1 cellular context compared by ENCODE assay signal in genomic region chr3:182989566-182989965, GRCh38.
TF ChIP-seq lines count a peak whose summit lies in the region.

No MANE protein-coding gene starts in this region.

TF ChIP-seq in K562, 482 proteins besides CTCF, POLR2A, EP300 and RAD21:
- TF ChIP-seq, protein P1, sequence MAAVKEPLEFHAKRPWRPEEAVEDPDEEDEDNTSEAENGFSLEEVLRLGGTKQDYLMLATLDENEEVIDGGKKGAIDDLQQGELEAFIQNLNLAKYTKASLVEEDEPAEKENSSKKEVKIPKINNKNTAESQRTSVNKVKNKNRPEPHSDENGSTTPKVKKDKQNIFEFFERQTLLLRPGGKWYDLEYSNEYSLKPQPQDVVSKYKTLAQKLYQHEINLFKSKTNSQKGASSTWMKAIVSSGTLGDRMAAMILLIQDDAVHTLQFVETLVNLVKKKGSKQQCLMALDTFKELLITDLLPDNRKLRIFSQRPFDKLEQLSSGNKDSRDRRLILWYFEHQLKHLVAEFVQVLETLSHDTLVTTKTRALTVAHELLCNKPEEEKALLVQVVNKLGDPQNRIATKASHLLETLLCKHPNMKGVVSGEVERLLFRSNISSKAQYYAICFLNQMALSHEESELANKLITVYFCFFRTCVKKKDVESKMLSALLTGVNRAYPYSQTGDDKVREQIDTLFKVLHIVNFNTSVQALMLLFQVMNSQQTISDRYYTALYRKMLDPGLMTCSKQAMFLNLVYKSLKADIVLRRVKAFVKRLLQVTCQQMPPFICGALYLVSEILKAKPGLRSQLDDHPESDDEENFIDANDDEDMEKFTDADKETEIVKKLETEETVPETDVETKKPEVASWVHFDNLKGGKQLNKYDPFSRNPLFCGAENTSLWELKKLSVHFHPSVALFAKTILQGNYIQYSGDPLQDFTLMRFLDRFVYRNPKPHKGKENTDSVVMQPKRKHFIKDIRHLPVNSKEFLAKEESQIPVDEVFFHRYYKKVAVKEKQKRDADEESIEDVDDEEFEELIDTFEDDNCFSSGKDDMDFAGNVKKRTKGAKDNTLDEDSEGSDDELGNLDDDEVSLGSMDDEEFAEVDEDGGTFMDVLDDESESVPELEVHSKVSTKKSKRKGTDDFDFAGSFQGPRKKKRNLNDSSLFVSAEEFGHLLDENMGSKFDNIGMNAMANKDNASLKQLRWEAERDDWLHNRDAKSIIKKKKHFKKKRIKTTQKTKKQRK (IDR thresholded peaks at IDR 0.05; ENCODE audit: borderline replicate concordance, low read depth, low read length) = no peak
- TF ChIP-seq ATF1 (CRISPR knock-in tag; IDR thresholded peaks at IDR 0.05) (no peak), ATF1 (tag; IDR thresholded peaks at IDR 0.05) (no peak), ZNF140 (CRISPR knock-in tag; IDR thresholded peaks at IDR 0.05) (no peak), GTF2E2 (tag; IDR thresholded peaks at IDR 0.05) (no peak), HNRNPH1 (optimal IDR thresholded peaks at IDR 0.05; ENCODE audit: low read depth, low read length) (no peak), RBM17 (IDR thresholded peaks at IDR 0.05; ENCODE audit: borderline replicate concordance, low read depth, low read length) (no peak), ELF2 (CRISPR knock-in tag; IDR thresholded peaks at IDR 0.05) (no peak), ZNF584 (CRISPR knock-in tag; IDR thresholded peaks at IDR 0.05; ENCODE audit: low read depth) (no peak), JUNB (CRISPR knock-in tag; conservative IDR thresholded peaks at IDR 0.05) (no peak), PHTF2 (CRISPR knock-in tag; IDR thresholded peaks at IDR 0.05) (no peak), FUS (optimal IDR thresholded peaks at IDR 0.05; ENCODE audit: low read depth, low read length) (no peak), BHLHE40 (IDR thresholded peaks at IDR 0.05; ENCODE audit: low read length) (no peak), TAF9B (IDR thresholded peaks at IDR 0.05; ENCODE audit: partially characterized antibody) (no peak), ZNF655 (CRISPR knock-in tag; IDR thresholded peaks at IDR 0.05) (no peak), CCAR2 (IDR thresholded peaks at IDR 0.05; ENCODE audit: low read depth, low read length) (no peak), POLR2H (tag; IDR thresholded peaks at IDR 0.05; ENCODE audit: low read depth) (no peak), KDM1A (IDR thresholded peaks at IDR 0.05) (no peak), EP400 (IDR thresholded peaks at IDR 0.05) (no peak)
